8 cellular contexts compared by ENCODE assay signal in genomic region chr18:60549338-60549960, GRCh38.
DNase-seq lines count a peak whose midpoint lies in the region; ATAC-seq, FAIRE-seq and TF ChIP-seq lines count a peak whose summit lies in the region.

No MANE protein-coding gene starts in this region.

- no peaks in the 10 kb centered on the region for H3K36me3 Mint-ChIP-seq in CD8-positive, alpha-beta T cell
- H3K36me3 Mint-ChIP-seq in nephron progenitor cell (ENCODE audit: low read depth), result no peaks in the 10 kb centered on the region
- H3K36me3 Mint-ChIP-seq in CD8-positive, alpha-beta memory T cell, result no peaks in the 10 kb centered on the region

- no peak overlapping the region; the same call in 1 of the 2 replicates for H2AFZ ChIP-seq in Loucy (ENCODE audit: low read length)
- no peak overlapping the region for H2AFZ ChIP-seq in PC-3 (ENCODE audit: low read length)

- DNase-seq in CD8-positive, alpha-beta T cell, result no peak
- DNase-seq in GM19239 (ENCODE audit: insufficient read length, low spot score) (peak; percentile 6), PC-3 (peak; percentile 87), dorsolateral prefrontal cortex (peak in 1 of 10 donors; percentile 36), nephron progenitor cell (peak; percentile 31), aorta (no peak)
- no peak for DNase-seq in CD8-positive, alpha-beta memory T cell

- H3K4me1 ChIP-seq in CD8-positive, alpha-beta T cell (ENCODE audit: insufficient read depth, low read length), result no peaks in the 10 kb centered on the region
- H3K4me1 ChIP-seq in Loucy (ENCODE audit: insufficient read depth, low read length, poor library complexity, severe bottlenecking) (peaks cover 6% of the 10 kb centered on the region), PC-3 (ENCODE audit: insufficient read depth, low read length) (no peaks in the 10 kb centered on the region), aorta (ENCODE audit: control insufficient read depth in 1 of 2, insufficient read depth in 2 of 2, low read length in 2 of 2) (no peaks in the 10 kb centered on the region)
- no peaks in the 10 kb centered on the region for H3K4me1 ChIP-seq in CD8-positive, alpha-beta memory T cell (ENCODE audit: insufficient read depth, low read length)

- no peak overlapping the region for H3K27ac ChIP-seq in CD8-positive, alpha-beta T cell (ENCODE audit: low read depth, low read length)
- H3K27ac ChIP-seq in PC-3 (ENCODE audit: low read length) (no peak overlapping the region), dorsolateral prefrontal cortex (no peak overlapping the region), aorta (ENCODE audit: low read depth in 1 of 2, low read length in 2 of 2) (no peak overlapping the region)
- no peak overlapping the region for H3K27ac ChIP-seq in CD8-positive, alpha-beta memory T cell (ENCODE audit: low read depth, low read length)

- no peaks in the 10 kb centered on the region for H3F3A ChIP-seq in Loucy (ENCODE audit: low read depth)
- no peaks in the 10 kb centered on the region for H3F3A ChIP-seq in PC-3 (ENCODE audit: low read length, unreplicated experiment)

- H3K4me3 ChIP-seq in CD8-positive, alpha-beta T cell (ENCODE audit: low read depth, low read length), result no peak overlapping the region
- H3K4me3 ChIP-seq in Loucy (ENCODE audit: low read length, poor library complexity, severe bottlenecking) (no peak overlapping the region), PC-3 (ENCODE audit: low read length) (peak overlapping the region; percentile 46; the same call in 1 of the 2 replicates), dorsolateral prefrontal cortex (peak overlapping the region in 28 of 59 donors; percentile 2 to 51 (median 28)), aorta (ENCODE audit: low read length in 2 of 2) (no peak overlapping the region)
- H3K4me3 ChIP-seq in CD8-positive, alpha-beta memory T cell (ENCODE audit: low read length), result no peak overlapping the region

- CTCF ChIA-PET in CD8-positive, alpha-beta T cell (lab: Charles Lee), result interaction anchor here (1.5 kb wide), 1 partner anchor 13 kb away, joined by 3 read pairs; no protein-coding TSS in a partner anchor
- CTCF ChIA-PET in PC-3 (lab: Charles Lee), result interaction anchor here (0.5 to 0.9 kb wide), 5 partner anchors 135 to 495 kb away, joined by 3 to 5 read pairs (median 3); no protein-coding TSS in a partner anchor
- CTCF ChIA-PET in CD8-positive, alpha-beta memory T cell (lab: Charles Lee), result no interaction called here

- intact Hi-C loops in CD8-positive, alpha-beta T cell (cut with DNase I, micrococcal nuclease), result loop anchor here (2.0 to 10.0 kb wide), 3 partner anchors 713 to 1245 kb away; no protein-coding TSS in a partner anchor
- intact Hi-C loops in PC-3 (cut with micrococcal nuclease), result loop anchor here (1.0 to 10.0 kb wide), 6 partner anchors 135 to 707 kb away; no protein-coding TSS in a partner anchor
- intact Hi-C loops in dorsolateral prefrontal cortex (cut with DNase I), result loop anchor here in 1 of 2 donors (10.0 kb wide), 1 partner anchor 715 kb away; no protein-coding TSS in a partner anchor
- intact Hi-C loops in aorta (cut with DNase I), result loop anchor here (5.0 to 10.0 kb wide), 2 partner anchors 565 to 567 kb away; no protein-coding TSS in a partner anchor

- H3K27ac Mint-ChIP-seq in CD8-positive, alpha-beta T cell, result no peak overlapping the region
- H3K27ac Mint-ChIP-seq in nephron progenitor cell, result no peak overlapping the region
- H3K27ac Mint-ChIP-seq in CD8-positive, alpha-beta memory T cell, result no peak overlapping the region

- H3K36me3 ChIP-seq in CD8-positive, alpha-beta T cell (ENCODE audit: insufficient read depth, low read length), result no peaks in the 10 kb centered on the region
- no peaks in the 10 kb centered on the region for H3K36me3 ChIP-seq in Loucy (ENCODE audit: insufficient read depth, low read length)
- H3K36me3 ChIP-seq in PC-3 (ENCODE audit: low read depth, low read length), result no peaks in the 10 kb centered on the region
- no peaks in the 10 kb centered on the region for H3K36me3 ChIP-seq in CD8-positive, alpha-beta memory T cell (ENCODE audit: insufficient read depth, low read length)
- no peaks in the 10 kb centered on the region for H3K36me3 ChIP-seq in aorta (ENCODE audit: control insufficient read depth in 1 of 2, insufficient read depth in 2 of 2, low read length in 1 of 2)

- no TSS peak for BruUV-seq in PC-3 (replicated peaks; lab: Mats Ljungman, UMichigan)

- H3K4me3 Mint-ChIP-seq in CD8-positive, alpha-beta T cell, result no peak overlapping the region
- no peak overlapping the region for H3K4me3 Mint-ChIP-seq in nephron progenitor cell
- no peak overlapping the region for H3K4me3 Mint-ChIP-seq in CD8-positive, alpha-beta memory T cell

- TF ChIP-seq CTCF in CD8-positive, alpha-beta T cell (IDR thresholded peaks at IDR 0.05), result peak; percentile 48
- peak; percentile 87 for TF ChIP-seq CTCF in Loucy (conservative IDR thresholded peaks at IDR 0.05; ENCODE audit: low read length)
- peak; percentile 81 for TF ChIP-seq CTCF in PC-3 (conservative IDR thresholded peaks at IDR 0.05; ENCODE audit: low read depth, low read length)
- TF ChIP-seq CTCF in dorsolateral prefrontal cortex (IDR thresholded peaks at IDR 0.05 in 54 of 56, conservative IDR thresholded peaks at IDR 0.05 in 2 of 56; ENCODE audit: low read depth in 1 of 56, partially characterized antibody in 56 of 56), result peak; percentile 60 to 100 (median 90)
- TF ChIP-seq CTCF in nephron progenitor cell (IDR thresholded peaks at IDR 0.05), result peak; percentile 89

- peak overlapping the region; percentile 36 for H3K4me2 ChIP-seq in Loucy (ENCODE audit: low read depth, low read length, poor library complexity, severe bottlenecking)
- peak overlapping the region; percentile 68; the same call in 1 of the 2 replicates for H3K4me2 ChIP-seq in PC-3 (ENCODE audit: low read length)

- no peaks in the 10 kb centered on the region for H3K4me1 Mint-ChIP-seq in CD8-positive, alpha-beta T cell (ENCODE audit: low read depth)
- peaks cover 10% of the 10 kb centered on the region for H3K4me1 Mint-ChIP-seq in nephron progenitor cell
- H3K4me1 Mint-ChIP-seq in CD8-positive, alpha-beta memory T cell, result no peaks in the 10 kb centered on the region

- H3K9me2 ChIP-seq in Loucy (replicated peaks; ENCODE audit: low read depth, low read length) (no peaks in the 10 kb centered on the region), PC-3 (replicated peaks; ENCODE audit: low read length) (no peaks in the 10 kb centered on the region)

- no peaks in the 10 kb centered on the region for H3K27me3 Mint-ChIP-seq in CD8-positive, alpha-beta T cell (ENCODE audit: low read depth)
- H3K27me3 Mint-ChIP-seq in nephron progenitor cell (ENCODE audit: low read depth, poor library complexity), result no peaks in the 10 kb centered on the region
- no peaks in the 10 kb centered on the region for H3K27me3 Mint-ChIP-seq in CD8-positive, alpha-beta memory T cell

- WGBS in aorta, 2 donors, result 1% methylated on average over 2 of the region's 2 CpGs

- no peaks in the 10 kb centered on the region for H3K9me3 ChIP-seq in CD8-positive, alpha-beta T cell (ENCODE audit: low read length)
- H3K9me3 ChIP-seq in Loucy (ENCODE audit: insufficient read depth, low read depth, low read length) (no peaks in the 10 kb centered on the region), PC-3 (ENCODE audit: low read length) (no peaks in the 10 kb centered on the region), aorta (ENCODE audit: control insufficient read depth, low read length) (no peaks in the 10 kb centered on the region)
- H3K9me3 ChIP-seq in CD8-positive, alpha-beta memory T cell (ENCODE audit: low read length), result no peaks in the 10 kb centered on the region

- no peak for ATAC-seq in CD8-positive, alpha-beta T cell
- peak; percentile 59 for ATAC-seq in PC-3
- no peak for ATAC-seq in aorta (ENCODE audit: low FRiP score)

- no peaks in the 10 kb centered on the region for H3K9me3 Mint-ChIP-seq in CD8-positive, alpha-beta T cell
- H3K9me3 Mint-ChIP-seq in nephron progenitor cell, result no peaks in the 10 kb centered on the region
- H3K9me3 Mint-ChIP-seq in CD8-positive, alpha-beta memory T cell, result peaks cover 0 to 4% (median 4%) of the 10 kb centered on the region in 5 donors

- FAIRE-seq in GM19239 (lab: Jason Lieb, UNC), result peak; percentile 79

- POLR2A ChIA-PET in CD8-positive, alpha-beta T cell (lab: Charles Lee), result no interaction called here
- POLR2A ChIA-PET in PC-3 (lab: Charles Lee; ENCODE audit: unreplicated experiment), result no interaction called here
- POLR2A ChIA-PET in CD8-positive, alpha-beta memory T cell (lab: Charles Lee), result no interaction called here

- no peak overlapping the region for H3K9ac ChIP-seq in Loucy (ENCODE audit: low read depth, low read length, poor library complexity, severe bottlenecking)
- peak overlapping the region; percentile 4; the same call in 1 of the 2 replicates for H3K9ac ChIP-seq in PC-3 (ENCODE audit: low read length)

- no peaks in the 10 kb centered on the region for H4K20me1 ChIP-seq in Loucy (ENCODE audit: insufficient read depth, low read length, poor library complexity, severe bottlenecking)
- no peaks in the 10 kb centered on the region for H4K20me1 ChIP-seq in PC-3 (ENCODE audit: low read length)

- no peaks in the 10 kb centered on the region for H3K27me3 ChIP-seq in CD8-positive, alpha-beta T cell (ENCODE audit: insufficient read depth, low read length)
- H3K27me3 ChIP-seq in Loucy (ENCODE audit: insufficient read depth, low read length, poor library complexity, severe bottlenecking) (no peaks in the 10 kb centered on the region), PC-3 (ENCODE audit: low read length) (no peaks in the 10 kb centered on the region), dorsolateral prefrontal cortex (peaks cover 0 to 11% (median 0%) of the 10 kb centered on the region in 45 donors), aorta (ENCODE audit: control insufficient read depth in 1 of 2, insufficient read depth in 2 of 2, low read length in 1 of 2) (no peaks in the 10 kb centered on the region)
- no peaks in the 10 kb centered on the region for H3K27me3 ChIP-seq in CD8-positive, alpha-beta memory T cell (ENCODE audit: insufficient read depth, low read length, poor library complexity, severe bottlenecking)

- H3K79me2 ChIP-seq in Loucy (ENCODE audit: insufficient read depth, low read length) (no peaks in the 10 kb centered on the region), PC-3 (ENCODE audit: low read length) (no peaks in the 10 kb centered on the region)

Comparison
In these comparisons a context has a peak if more than half of its experiments do, and no peak if none do; other contexts are left out.
1. DNase-seq: peak in GM19239 (single experiment), PC-3 (single experiment) and nephron progenitor cell (single experiment); none in CD8-positive, alpha-beta T cell (0 of 7), CD8-positive, alpha-beta memory T cell (0 of 5) and aorta (0 of 2).
2. Peak in every context shown above with its lines, with median percentiles within 50 percentile points of each other: CTCF ChIP-seq.